Comparison of ENCODE assay signal across 8 cellular contexts in the genomic region with DNA sequence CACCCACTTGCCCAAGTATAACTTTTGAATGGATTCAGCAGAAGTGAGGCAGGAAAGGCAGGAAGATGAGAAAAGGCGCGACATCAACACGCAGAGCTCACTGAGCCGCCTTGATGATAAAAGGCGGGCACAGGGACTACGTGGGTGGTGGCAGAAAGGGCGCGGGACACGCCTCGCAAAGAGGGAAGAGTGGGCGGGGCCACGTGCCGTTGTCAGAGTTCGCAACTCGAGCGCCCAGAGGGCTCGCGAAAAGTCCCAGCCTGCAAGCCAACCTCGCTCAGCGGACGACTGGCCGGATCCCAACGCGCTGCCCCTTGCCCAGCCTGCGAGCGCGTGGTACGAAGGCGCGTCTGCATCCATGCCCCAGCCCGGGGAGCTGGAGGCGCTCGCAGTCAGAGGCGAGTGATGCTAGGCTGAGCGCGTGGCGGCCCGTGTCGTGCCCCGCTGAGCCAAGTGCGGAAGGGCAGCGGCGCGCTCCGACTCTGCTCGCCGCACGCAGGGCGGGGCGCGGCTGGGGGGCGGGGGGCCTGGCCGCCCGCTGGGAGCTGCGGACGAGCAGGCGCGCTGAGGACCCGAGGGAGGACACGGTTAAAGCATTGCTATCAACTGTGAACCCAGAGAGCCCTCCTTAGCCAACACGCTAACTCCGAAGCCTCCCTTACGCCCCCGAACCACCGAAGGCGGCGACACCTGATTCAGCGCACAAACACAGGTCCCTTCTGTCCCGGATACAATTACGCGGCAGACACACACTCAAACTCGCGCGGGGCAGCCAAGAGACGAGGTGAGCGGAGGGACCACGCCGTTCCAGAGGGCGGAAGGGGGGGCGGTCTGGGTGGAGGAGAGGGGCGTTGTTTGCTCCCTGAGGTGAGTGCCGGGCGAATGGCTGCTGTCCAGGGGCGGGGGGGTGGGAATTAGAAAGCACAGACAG. TPM values are rescaled to one million over a fixed set of nuclear protein-coding genes. Genes with fewer than 3 reads are reported as not detected.
DNase-seq lines count a peak whose midpoint lies in the region; ATAC-seq, FAIRE-seq and TF ChIP-seq lines count a peak whose summit lies in the region.

A gene with protein sequence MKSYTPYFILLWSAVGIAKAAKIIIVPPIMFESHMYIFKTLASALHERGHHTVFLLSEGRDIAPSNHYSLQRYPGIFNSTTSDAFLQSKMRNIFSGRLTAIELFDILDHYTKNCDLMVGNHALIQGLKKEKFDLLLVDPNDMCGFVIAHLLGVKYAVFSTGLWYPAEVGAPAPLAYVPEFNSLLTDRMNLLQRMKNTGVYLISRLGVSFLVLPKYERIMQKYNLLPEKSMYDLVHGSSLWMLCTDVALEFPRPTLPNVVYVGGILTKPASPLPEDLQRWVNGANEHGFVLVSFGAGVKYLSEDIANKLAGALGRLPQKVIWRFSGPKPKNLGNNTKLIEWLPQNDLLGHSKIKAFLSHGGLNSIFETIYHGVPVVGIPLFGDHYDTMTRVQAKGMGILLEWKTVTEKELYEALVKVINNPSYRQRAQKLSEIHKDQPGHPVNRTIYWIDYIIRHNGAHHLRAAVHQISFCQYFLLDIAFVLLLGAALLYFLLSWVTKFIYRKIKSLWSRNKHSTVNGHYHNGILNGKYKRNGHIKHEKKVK (plus strand): TSS at position 617 of the 931 bp plus-strand sequence. CDS start 24,074 bp downstream, outside the sequence.

- peaks cover 0 to 2% (median 0%) of the 10 kb centered on the region in 7 donors for H3K9me3 Mint-ChIP-seq in CD4-positive, CD25-positive, alpha-beta regulatory T cell

- FAIRE-seq in RCC 7860 (lab: Jason Lieb, UNC) = no peak

- H3K27me3 ChIP-seq in CD4-positive, CD25-positive, alpha-beta regulatory T cell (ENCODE audit: control insufficient read depth, insufficient read depth, low read length) = peaks cover 14% of the 10 kb centered on the region
- peaks cover 25 to 37% (median 34%) of the 10 kb centered on the region in 3 donors for H3K27me3 ChIP-seq in gastrocnemius medialis

- intact Hi-C loops in gastrocnemius medialis (cut with DNase I; ENCODE audit: low total_unique reads) = no loop called here

- in situ Hi-C loops in astrocyte of the spinal cord (cut with HindIII; ENCODE audit: low sequenced_read_pairs) = no loop called here
- in situ Hi-C loops in gastrocnemius medialis (cut with MboI; ENCODE audit: low sequenced_read_pairs in 4 of 4) = no loop called here

- no peak within 1 kb of the TSS for H3K4me3 ChIP-seq in CD4-positive, CD25-positive, alpha-beta regulatory T cell (ENCODE audit: low read depth, low read length)
- H3K4me3 ChIP-seq in astrocyte of the spinal cord (ENCODE audit: low read depth, low read length) (peak within 1 kb of the TSS; percentile 55), iPS-18c (ENCODE audit: insufficient read depth, low read depth, low read length) (peak within 1 kb of the TSS; percentile 76), gastrocnemius medialis (peak within 1 kb of the TSS; percentile 40 to 54 (median 48))

- H3K27ac ChIP-seq in CD4-positive, CD25-positive, alpha-beta regulatory T cell (ENCODE audit: insufficient read depth, low read length, poor library complexity, severe bottlenecking) = no peak within 1 kb of the TSS
- no peak within 1 kb of the TSS for H3K27ac ChIP-seq in gastrocnemius medialis

- H3K4me3 Mint-ChIP-seq in CD4-positive, CD25-positive, alpha-beta regulatory T cell = peak within 1 kb of the TSS in 3 of 4 donors; percentile 62 to 69 (median 62)

- no peaks in the 10 kb centered on the region for H3K36me3 ChIP-seq in CD4-positive, CD25-positive, alpha-beta regulatory T cell (ENCODE audit: control insufficient read depth, insufficient read depth, low read length)
- no peaks in the 10 kb centered on the region for H3K36me3 ChIP-seq in gastrocnemius medialis

- no peaks in the 10 kb centered on the region for H3K9me3 ChIP-seq in CD4-positive, CD25-positive, alpha-beta regulatory T cell (ENCODE audit: control insufficient read depth in 2 of 2, low read length in 2 of 2)
- H3K9me3 ChIP-seq in iPS-18c (ENCODE audit: control insufficient read depth, insufficient read depth, low read length) = no peaks in the 10 kb centered on the region
- H3K9me3 ChIP-seq in gastrocnemius medialis = no peaks in the 10 kb centered on the region

- H3K27ac Mint-ChIP-seq in CD4-positive, CD25-positive, alpha-beta regulatory T cell = no peak within 1 kb of the TSS

- H3K4me1 ChIP-seq in CD4-positive, CD25-positive, alpha-beta regulatory T cell (ENCODE audit: control insufficient read depth, insufficient read depth, low read length, poor library complexity, severe bottlenecking) = no peaks in the 10 kb centered on the region
- peaks cover 0 to 8% of the 10 kb centered on the region in 2 donors for H3K4me1 ChIP-seq in gastrocnemius medialis

- no peak for TF ChIP-seq POLR2A in gastrocnemius medialis (IDR thresholded peaks at IDR 0.05)

- H3K27me3 Mint-ChIP-seq in CD4-positive, CD25-positive, alpha-beta regulatory T cell = peaks cover 45% of the 10 kb centered on the region

- no peak for ATAC-seq in CD4-positive, CD25-positive, alpha-beta regulatory T cell (ENCODE audit: low read depth in 2 of 2)
- ATAC-seq in GM19397 (IDR thresholded peaks at IDR 0.05; ENCODE audit: unreplicated experiment) (peak; percentile 56), HG03558 (IDR thresholded peaks at IDR 0.05; ENCODE audit: extremely low read depth, unreplicated experiment) (peak; percentile 30), gastrocnemius medialis (no peak)

- no peak for TF ChIP-seq CTCF in astrocyte of the spinal cord (IDR thresholded peaks at IDR 0.05; ENCODE audit: low read depth, low read length)
- TF ChIP-seq CTCF in gastrocnemius medialis (IDR thresholded peaks at IDR 0.05 in 4 of 5, conservative IDR thresholded peaks at IDR 0.05 in 1 of 5) = no peak

- H3K4me1 Mint-ChIP-seq in CD4-positive, CD25-positive, alpha-beta regulatory T cell = peaks cover 0 to 11% (median 2%) of the 10 kb centered on the region in 4 donors

- H3K36me3 Mint-ChIP-seq in CD4-positive, CD25-positive, alpha-beta regulatory T cell = no peaks in the 10 kb centered on the region

- peak in 1 of 3 donors; percentile 26 for DNase-seq in CD4-positive, CD25-positive, alpha-beta regulatory T cell
- DNase-seq in RCC 7860 (ENCODE audit: low spot score) (peak; percentile 59), astrocyte of the spinal cord (ENCODE audit: low read depth, low spot score) (peak; percentile 16), gastrocnemius medialis (no peak), mesenteric fat pad (ENCODE audit: low spot score) (no peak)

RNA-seq across cellular contexts. Expression of the gene that starts here (rescaled TPM):
- not detected for total RNA-seq in CD4-positive, CD25-positive, alpha-beta regulatory T cell
- polyA plus RNA-seq in CD4-positive, CD25-positive, alpha-beta regulatory T cell = not detected
- total RNA-seq in gastrocnemius medialis = under 1 TPM in 3 of 4 donors, not detected in 1; 0.11 to 0.16 (median 0.15) TPM
- total RNA-seq in mesenteric fat pad = 0.13 TPM

Comparison
In these comparisons a context has a peak if more than half of its experiments do, and no peak if none do; other contexts are left out.
1. ATAC-seq: peak in GM19397 (single experiment) and HG03558 (single experiment); none in CD4-positive, CD25-positive, alpha-beta regulatory T cell (0 of 2) and gastrocnemius medialis (0 of 2).
2. DNase-seq: peak in RCC 7860 (single experiment) and astrocyte of the spinal cord (single experiment); none in gastrocnemius medialis (0 of 2) and mesenteric fat pad (single experiment).